Comparison of ENCODE assay signal across 4 cellular contexts in genomic region chr2:44490726-44491125, GRCh38.
"Had no signal": no experiment of that assay in that cellular context is flagged by ENCODE, and none has a peak within 500 bp of the region (broad histone marks: within the 10 kb centered on the region; RNA-seq: fewer than 3 reads in every experiment).

No MANE protein-coding gene starts in this region.

- H2AFZ ChIP-seq: GM23338 had no signal

- DNase-seq: H9, HCEC 1CT had no signal

- H3K9me3 Mint-ChIP-seq: GM23338, H9, IgD-negative memory B cell had no signal

- H3K4me3 Mint-ChIP-seq: GM23338, H9, IgD-negative memory B cell had no signal

- H3K27ac Mint-ChIP-seq: GM23338, IgD-negative memory B cell had no signal

- H3K4me2 ChIP-seq: GM23338 had no signal

- H3K4me3 ChIP-seq: GM23338 had no signal

- H3K4me1 Mint-ChIP-seq: H9, IgD-negative memory B cell had no signal

- H3K27me3 Mint-ChIP-seq: IgD-negative memory B cell had no signal
